Comparison of ENCODE assay signal across 20 cellular contexts in the genomic region with DNA sequence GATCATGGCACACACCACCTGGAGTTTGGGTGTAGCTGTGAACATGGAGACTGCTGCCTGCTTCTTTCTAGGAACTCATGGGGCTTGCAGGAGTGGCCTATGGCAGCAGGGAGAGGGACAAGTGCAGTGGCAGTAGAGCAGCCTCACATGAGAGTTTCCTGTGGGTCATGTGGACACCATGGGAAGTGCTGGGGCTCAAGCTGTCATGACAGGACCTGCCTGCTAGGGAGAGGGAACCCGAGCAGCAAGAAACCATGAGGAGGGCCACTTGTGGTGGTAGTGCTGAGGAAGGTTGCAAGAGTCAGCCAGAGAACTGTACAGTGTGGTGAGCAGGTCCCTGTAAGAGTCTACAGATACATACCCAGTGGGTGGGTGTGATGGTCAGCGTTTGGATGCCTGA.
"Had no signal": no experiment of that assay in that cellular context is flagged by ENCODE, and none has a peak within 500 bp of the region (broad histone marks: within the 10 kb centered on the region; RNA-seq: fewer than 3 reads in every experiment).

No MANE protein-coding gene starts in this region.

- H3K9me3 ChIP-seq: esophagus muscularis mucosa, gastroesophageal sphincter, heart left ventricle, left lung, lower lobe of right lung had no signal

- H3K4me2 ChIP-seq: hepatocyte had no signal

- H3K27me3 ChIP-seq: esophagus muscularis mucosa, foreskin keratinocyte, hepatocyte had no signal

- DNase-seq: cortex of kidney; effector CD8-positive, alpha-beta T cell; effector memory CD8-positive, alpha-beta T cell; foreskin keratinocyte; heart left ventricle; hypothalamus; immature natural killer cell; left cardiac atrium; left lung; left ventricle myocardium superior; lower lobe of right lung; mesenchymal stem cell; midbrain; naive thymus-derived CD4-positive, alpha-beta T cell had no signal

- H3K36me3 ChIP-seq: esophagus muscularis mucosa, gastroesophageal sphincter, heart left ventricle, left lung, lower lobe of right lung had no signal

- H3K4me3 ChIP-seq: esophagus muscularis mucosa, gastroesophageal sphincter, heart left ventricle, hepatocyte, left lung, lower lobe of right lung had no signal

- FAIRE-seq: endothelial cell of umbilical vein, frontal cortex, keratinocyte had no signal

- ATAC-seq: effector memory CD8-positive, alpha-beta T cell; foreskin keratinocyte; gastroesophageal sphincter; heart left ventricle; left cardiac atrium; left lung; left ventricle myocardium superior; lower lobe of right lung; naive thymus-derived CD4-positive, alpha-beta T cell had no signal

- H3K27ac ChIP-seq: esophagus muscularis mucosa, foreskin keratinocyte, gastroesophageal sphincter, heart left ventricle, hepatocyte, left lung, lower lobe of right lung had no signal

- H3K79me2 ChIP-seq: hepatocyte had no signal

- H2AFZ ChIP-seq: hepatocyte had no signal

- H3K4me1 ChIP-seq: foreskin keratinocyte, gastroesophageal sphincter, left lung, lower lobe of right lung had no signal
